In the genomic region with DNA sequence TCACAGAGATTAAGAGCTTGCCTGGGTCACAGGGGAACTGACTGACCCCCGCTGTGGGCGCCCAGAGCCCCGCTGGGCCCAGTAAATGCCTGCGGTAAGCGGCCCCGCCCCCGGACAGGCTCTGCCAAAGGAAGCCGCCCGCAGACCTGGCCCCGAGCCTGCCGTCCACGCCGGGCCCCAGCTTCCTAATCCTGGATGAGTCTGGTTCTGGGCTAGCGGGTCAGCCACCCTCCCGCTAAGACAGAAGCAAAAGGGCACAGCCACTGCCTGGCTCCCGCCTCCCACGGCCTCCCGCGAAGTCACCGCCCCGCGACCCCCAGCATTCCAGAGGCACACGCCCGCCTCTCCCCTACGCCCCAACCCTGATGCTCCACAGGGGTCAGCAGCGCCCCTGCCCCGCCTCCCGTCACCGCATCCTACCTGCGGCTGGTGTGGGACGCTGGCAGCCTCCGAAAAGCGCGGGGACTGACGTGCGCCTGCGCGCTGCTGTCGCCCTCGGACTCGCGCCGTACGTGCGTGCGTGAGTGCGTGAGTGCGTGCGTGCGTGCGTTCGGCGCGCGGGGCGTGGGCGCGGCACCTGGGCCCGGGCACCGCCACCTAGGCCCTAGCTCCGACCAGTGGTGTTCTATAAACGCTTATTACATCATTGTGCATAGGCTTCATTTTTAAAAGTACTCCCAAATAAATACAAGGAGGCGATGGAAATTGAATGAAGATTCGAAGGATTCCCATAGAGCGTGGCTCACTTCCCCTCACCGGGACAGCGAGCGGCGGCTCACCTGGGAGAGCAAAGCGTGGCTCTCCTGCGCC, we compare ENCODE assay signal across 8 cellular contexts. TPM values are rescaled to one million over a fixed set of nuclear protein-coding genes. Genes with fewer than 3 reads are reported as not detected.
DNase-seq lines count a peak whose midpoint lies in the region; ATAC-seq and TF ChIP-seq lines count a peak whose summit lies in the region.

A gene with protein sequence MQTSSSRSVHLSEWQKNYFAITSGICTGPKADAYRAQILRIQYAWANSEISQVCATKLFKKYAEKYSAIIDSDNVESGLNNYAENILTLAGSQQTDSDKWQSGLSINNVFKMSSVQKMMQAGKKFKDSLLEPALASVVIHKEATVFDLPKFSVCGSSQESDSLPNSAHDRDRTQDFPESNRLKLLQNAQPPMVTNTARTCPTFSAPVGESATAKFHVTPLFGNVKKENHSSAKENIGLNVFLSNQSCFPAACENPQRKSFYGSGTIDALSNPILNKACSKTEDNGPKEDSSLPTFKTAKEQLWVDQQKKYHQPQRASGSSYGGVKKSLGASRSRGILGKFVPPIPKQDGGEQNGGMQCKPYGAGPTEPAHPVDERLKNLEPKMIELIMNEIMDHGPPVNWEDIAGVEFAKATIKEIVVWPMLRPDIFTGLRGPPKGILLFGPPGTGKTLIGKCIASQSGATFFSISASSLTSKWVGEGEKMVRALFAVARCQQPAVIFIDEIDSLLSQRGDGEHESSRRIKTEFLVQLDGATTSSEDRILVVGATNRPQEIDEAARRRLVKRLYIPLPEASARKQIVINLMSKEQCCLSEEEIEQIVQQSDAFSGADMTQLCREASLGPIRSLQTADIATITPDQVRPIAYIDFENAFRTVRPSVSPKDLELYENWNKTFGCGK (minus strand): TSS at position 470 of the 810 bp plus-strand sequence. CDS start 3,063 bp downstream, outside the sequence.

- peak within 1 kb of the TSS; percentile 85 for H3K4me3 ChIP-seq in AG10803 (ENCODE audit: low read length)

- peak; percentile 69 for DNase-seq in AG10803 (ENCODE audit: low read depth)
- peak; percentile 77 for DNase-seq in NCI-H2227 treated with DMSO at 0.1 percent for 48 hours (lab: John Stamatoyannopoulos, UW)
- DNase-seq in activated CD4-positive, alpha-beta T cell treated with anti-CD3 and anti-CD28 coated beads for 1 hour = peak; percentile 73
- DNase-seq in cerebellum (ENCODE audit: low spot score) = peak; percentile 85
- DNase-seq in kidney glomerular epithelial cell (lab: John Stamatoyannopoulos, UW) = peak; percentile 56
- DNase-seq in stimulated activated CD4-positive, alpha-beta T cell treated with anti-CD3 and anti-CD28 coated beads, Interleukin-1b, Interleukin-23, amount 100 ng/mL, for 1 hour (ENCODE audit: low read depth in 2 of 2) = peak; percentile 48 to 67

- TF ChIP-seq CTCF in AG10803 (conservative IDR thresholded peaks at IDR 0.05; ENCODE audit: low read length) = no peak

- peak; percentile 90 for ATAC-seq in GM19023 (IDR thresholded peaks at IDR 0.05; ENCODE audit: unreplicated experiment)
- peak; percentile 90 for ATAC-seq in HG03175 (IDR thresholded peaks at IDR 0.05; ENCODE audit: unreplicated experiment)

RNA-seq across cellular contexts. Expression of the gene that starts here (rescaled TPM):
- total RNA-seq in cerebellum = 33.7 TPM

Comparison
In these comparisons a context has a peak if more than half of its experiments do, and no peak if none do; other contexts are left out.
1. Peak in every context shown above with its lines: DNase-seq, ATAC-seq and H3K4me3 ChIP-seq.